11 cellular contexts compared by ENCODE assay signal in the genomic region with DNA sequence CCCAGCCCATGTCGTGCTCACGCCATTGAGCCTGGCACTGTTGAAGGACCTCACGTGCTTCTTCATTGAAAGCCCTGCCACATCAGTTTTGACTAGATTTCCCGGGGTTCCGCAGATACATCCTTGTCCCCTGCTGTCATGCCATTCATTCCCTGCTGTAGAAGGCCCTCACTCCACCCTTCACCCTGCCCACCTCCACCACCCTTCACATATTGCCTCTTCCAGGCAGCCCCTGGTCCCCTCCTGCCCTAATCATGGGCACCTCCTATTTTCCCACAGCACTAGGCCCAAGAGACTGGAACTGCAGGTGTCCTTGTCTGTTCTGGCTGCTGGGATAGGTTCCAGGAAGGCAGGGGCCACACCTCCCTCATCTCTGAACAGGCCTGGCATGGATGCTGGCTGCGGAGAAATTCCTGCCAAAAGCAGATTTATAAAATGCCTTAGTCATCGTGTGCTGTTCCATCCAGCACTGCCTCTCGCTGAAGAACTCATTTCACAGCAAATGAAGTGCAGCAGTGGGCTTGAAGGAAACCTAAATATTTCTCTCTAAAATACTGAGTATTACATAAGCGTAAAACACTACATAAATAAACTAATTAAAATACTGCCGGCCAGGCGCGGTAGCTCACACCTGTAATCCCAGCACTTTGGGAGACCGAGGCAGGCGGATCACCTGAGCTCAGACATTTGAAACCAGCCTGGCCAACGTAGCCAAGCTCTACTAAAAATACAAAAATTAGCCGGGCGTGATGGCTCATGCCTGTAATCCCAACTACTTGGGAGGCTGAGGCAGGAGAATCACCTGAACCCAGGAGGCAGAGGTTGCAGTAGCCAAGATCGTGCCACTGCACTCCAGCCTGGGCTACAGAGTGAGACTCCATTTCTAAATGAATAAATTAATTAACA. TPM values are rescaled to one million over a fixed set of nuclear protein-coding genes. Genes with fewer than 3 reads are reported as not detected.
A peak's percentile ranks its signal among the peaks of the same experiment; 100 is the strongest.
DNase-seq lines count a peak whose midpoint lies in the region; ATAC-seq and TF ChIP-seq lines count a peak whose summit lies in the region.
"Had no signal": no experiment of that assay in that cellular context is flagged by ENCODE, and none has a peak within 500 bp of the region (broad histone marks: within the 10 kb centered on the region; RNA-seq: fewer than 3 reads in every experiment).

No MANE protein-coding gene starts in this region.

- intact Hi-C loops in sciatic nerve (cut with DNase I) = no loop called here

- DNase-seq in GM03348 (ENCODE audit: low spot score) (peak; percentile 92), fibroblast of the conjunctiva (ENCODE audit: low read depth) (peak; percentile 79), sciatic nerve (ENCODE audit: low spot score) (no peak), tibial nerve (ENCODE audit: low spot score in 2 of 2) (no peak), cerebellar nuclear complex (lab: John Stamatoyannopoulos, UW) (no peak)
- no peak for DNase-seq in effector memory CD8-positive, alpha-beta T cell
- DNase-seq in activated CD4-positive, alpha-beta T cell treated with anti-CD3 and anti-CD28 coated beads for 1 hour = no peak
- DNase-seq: activated CD4-positive, alpha-beta T cell treated with anti-CD3 and anti-CD28 coated beads, Interleukin-2, amount 50 U/mL, for 1 hour; NCI-H2171 treated with DMSO at 0.1 percent for 48 hours had no signal

- H3K4me3 ChIP-seq in tibial nerve = no peak overlapping the region

- no peak for TF ChIP-seq CTCF in tibial nerve (IDR thresholded peaks at IDR 0.05)

- H3K27ac ChIP-seq in tibial nerve = no peak overlapping the region

- H3K9me3 Mint-ChIP-seq in effector memory CD8-positive, alpha-beta T cell = no peaks in the 10 kb centered on the region

- H3K27me3 ChIP-seq in tibial nerve = no peaks in the 10 kb centered on the region

- peaks cover 0 to 6% (median 0%) of the 10 kb centered on the region in 4 donors for H3K4me1 ChIP-seq in tibial nerve

- peaks cover 3% of the 10 kb centered on the region for H3K36me3 Mint-ChIP-seq in effector memory CD8-positive, alpha-beta T cell (ENCODE audit: insufficient read depth)

- 80 to 83% methylated on average over 18 of the region's 18 CpGs for WGBS in tibial nerve, 2 donors

- ATAC-seq in SK-N-SH treated with all-trans-retinoic acid at 6 μM for 48 hours = peak; percentile 94
- peak; percentile 55 for ATAC-seq in sciatic nerve
- no peak for ATAC-seq in effector memory CD8-positive, alpha-beta T cell (replicated peaks)

- H3K4me1 Mint-ChIP-seq in effector memory CD8-positive, alpha-beta T cell (ENCODE audit: low read depth in 2 of 2) = no peaks in the 10 kb centered on the region

- H3K27ac Mint-ChIP-seq in effector memory CD8-positive, alpha-beta T cell = no peak overlapping the region

- no peaks in the 10 kb centered on the region for H3K27me3 Mint-ChIP-seq in effector memory CD8-positive, alpha-beta T cell

- peaks cover 0 to 10% (median 0%) of the 10 kb centered on the region in 4 donors for H3K9me3 ChIP-seq in tibial nerve

- no peak for TF ChIP-seq EP300 in tibial nerve (IDR thresholded peaks at IDR 0.05)

- no peak overlapping the region for H3K4me3 Mint-ChIP-seq in effector memory CD8-positive, alpha-beta T cell

- no peak for TF ChIP-seq POLR2A in tibial nerve (IDR thresholded peaks at IDR 0.05)

- peaks cover 0 to 15% (median 0%) of the 10 kb centered on the region in 3 donors for H3K36me3 ChIP-seq in tibial nerve

TF ChIP-seq in SK-N-SH treated with all-trans-retinoic acid at 6 μM for 48 hours, 23 proteins besides CTCF, POLR2A, EP300 and RAD21:
- TF ChIP-seq ZNF70 (CRISPR knock-in tag; IDR thresholded peaks at IDR 0.05) (no peak), ZNF565 (CRISPR knock-in tag; conservative IDR thresholded peaks at IDR 0.05; ENCODE audit: low read depth) (no peak), ZFP3 (CRISPR knock-in tag; IDR thresholded peaks at IDR 0.05) (no peak), GLIS3 (CRISPR knock-in tag; IDR thresholded peaks at IDR 0.05) (no peak), RARB (CRISPR knock-in tag; IDR thresholded peaks at IDR 0.05) (no peak), CSRNP3 (CRISPR knock-in tag; IDR thresholded peaks at IDR 0.05) (no peak)
- TF ChIP-seq, protein P1, sequence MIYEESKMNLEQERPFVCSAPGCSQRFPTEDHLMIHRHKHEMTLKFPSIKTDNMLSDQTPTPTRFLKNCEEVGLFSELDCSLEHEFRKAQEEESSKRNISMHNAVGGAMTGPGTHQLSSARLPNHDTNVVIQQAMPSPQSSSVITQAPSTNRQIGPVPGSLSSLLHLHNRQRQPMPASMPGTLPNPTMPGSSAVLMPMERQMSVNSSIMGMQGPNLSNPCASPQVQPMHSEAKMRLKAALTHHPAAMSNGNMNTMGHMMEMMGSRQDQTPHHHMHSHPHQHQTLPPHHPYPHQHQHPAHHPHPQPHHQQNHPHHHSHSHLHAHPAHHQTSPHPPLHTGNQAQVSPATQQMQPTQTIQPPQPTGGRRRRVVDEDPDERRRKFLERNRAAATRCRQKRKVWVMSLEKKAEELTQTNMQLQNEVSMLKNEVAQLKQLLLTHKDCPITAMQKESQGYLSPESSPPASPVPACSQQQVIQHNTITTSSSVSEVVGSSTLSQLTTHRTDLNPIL (CRISPR knock-in tag; IDR thresholded peaks at IDR 0.05; ENCODE audit: low read depth) = no peak

RNA-seq across cellular contexts. Expression of gene EIF4E2, which starts 38.4 kb away (rescaled TPM):
- 41.0 TPM for total RNA-seq in sciatic nerve
- total RNA-seq in tibial nerve = 10 to 100 TPM; 23.8 to 38.5 (median 27.8) TPM

RNA-seq across cellular contexts. Expression of gene TIGD1, which starts 38.6 kb away (rescaled TPM):
- total RNA-seq in sciatic nerve = 4.5 TPM
- 1 to 10 TPM; 2.4 to 5.3 (median 4.2) TPM for total RNA-seq in tibial nerve

RNA-seq across cellular contexts. Expression of gene EFHD1, which starts 44.5 kb away (rescaled TPM):
- total RNA-seq in sciatic nerve (41.9 TPM), tibial nerve (10 to 100 TPM; 29.1 to 48.7 (median 42.6) TPM)

RNA-seq across cellular contexts. Expression of gene CHRNG, which starts 49.4 kb away (rescaled TPM):
- not detected for total RNA-seq in sciatic nerve
- not detected for total RNA-seq in tibial nerve
- total RNA-seq: epithelial cell of proximal tubule had no signal

Comparison
In these comparisons a context has a peak if more than half of its experiments do, and no peak if none do; other contexts are left out.
1. DNase-seq: peak in GM03348 (single experiment) and fibroblast of the conjunctiva (single experiment); none in sciatic nerve (single experiment), effector memory CD8-positive, alpha-beta T cell (0 of 3), tibial nerve (0 of 2), cerebellar nuclear complex (0 of 2) and activated CD4-positive, alpha-beta T cell treated with anti-CD3 and anti-CD28 coated beads for 1 hour (single experiment).